8 cellular contexts compared by ENCODE assay signal in the genomic region with DNA sequence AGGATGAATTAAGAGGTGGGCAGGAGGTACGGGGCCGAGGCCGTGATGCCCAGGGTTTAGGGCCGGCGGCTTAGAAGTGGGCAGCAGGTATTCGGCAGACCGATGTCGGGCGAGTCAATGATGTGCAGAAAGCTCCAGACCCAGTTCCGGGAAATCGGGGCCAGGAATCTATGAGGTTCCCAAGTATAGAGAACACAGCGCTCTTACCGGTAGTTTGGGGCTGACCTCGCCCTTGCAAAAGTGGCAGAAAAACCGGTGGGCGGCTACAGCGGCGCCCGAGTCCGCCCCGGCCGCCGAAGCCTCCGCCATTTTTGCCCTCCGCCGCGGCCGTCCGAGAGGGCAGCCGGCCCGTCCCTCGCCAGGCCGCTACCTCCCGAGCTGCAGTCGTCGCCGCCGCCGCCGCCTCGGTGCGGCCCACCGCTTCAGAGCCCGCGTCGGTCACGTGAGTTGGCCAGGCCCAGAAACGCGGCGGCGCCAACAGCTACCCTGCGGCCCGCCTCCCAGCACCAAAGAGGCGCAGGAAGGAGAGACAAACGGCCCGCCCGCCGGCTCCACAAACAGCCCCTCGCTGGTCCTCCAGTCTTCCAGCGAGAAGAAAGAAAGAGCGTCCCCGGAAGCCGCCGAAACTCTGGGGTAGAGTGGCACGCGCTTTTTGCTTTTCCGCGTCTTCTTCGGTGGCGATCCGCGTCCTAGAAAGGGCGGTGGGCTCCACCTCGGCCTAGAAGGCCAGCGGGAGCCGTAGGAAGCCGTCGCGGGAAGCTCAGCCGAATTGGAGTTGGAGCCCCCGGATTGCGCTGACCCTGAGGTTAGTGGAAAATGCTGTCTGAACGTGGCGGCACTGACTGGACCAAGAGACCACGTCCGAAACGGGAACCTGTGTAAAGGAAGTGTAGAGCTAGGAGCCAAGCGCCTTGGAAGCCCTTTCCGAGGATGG. TPM values are rescaled to one million over a fixed set of nuclear protein-coding genes. Genes with fewer than 3 reads are reported as not detected.
DNase-seq lines count a peak whose midpoint lies in the region; ATAC-seq and TF ChIP-seq lines count a peak whose summit lies in the region.

Gene POLR3C, plus strand, starts transcription at position 636 of the 934 bp plus-strand sequence. CDS start 1,577 bp downstream, outside the sequence.
Gene RNF115, minus strand, starts transcription at position 531 of the 934 bp plus-strand sequence. Its CDS starts 222 bp downstream, at position 309.

- H3K36me3 ChIP-seq in KMS-11 (ENCODE audit: insufficient read depth): peaks cover 25% of the 10 kb centered on the region
- peaks cover 0 to 27% (median 0%) of the 10 kb centered on the region in 3 donors for H3K36me3 ChIP-seq in Peyer's patch
- H3K36me3 ChIP-seq in muscle layer of colon (ENCODE audit: insufficient read depth, low read length): peaks cover 24% of the 10 kb centered on the region

- H3K27ac ChIP-seq in KMS-11: peak within 1 kb of the TSS; percentile 72
- H3K27ac ChIP-seq in Peyer's patch: peak within 1 kb of the TSS; percentile 78 to 95 (median 88)
- H3K27ac ChIP-seq in muscle layer of colon (ENCODE audit: low read depth, low read length): peak within 1 kb of the TSS; percentile 92

- H3K9me3 ChIP-seq in Peyer's patch (no peaks in the 10 kb centered on the region), muscle layer of colon (ENCODE audit: low read length) (no peaks in the 10 kb centered on the region)

- no peaks in the 10 kb centered on the region for H3K9me3 Mint-ChIP-seq in activated T-cell treated with anti-CD3 and anti-CD28 coated beads, Interleukin-2, amount 50 U/mL, for 4 hours

- H3K4me1 ChIP-seq in KMS-11 (ENCODE audit: low read depth, poor library complexity, severe bottlenecking) (peaks cover 58% of the 10 kb centered on the region), Peyer's patch (peaks cover 0 to 11% (median 0%) of the 10 kb centered on the region in 4 donors), muscle layer of colon (ENCODE audit: insufficient read depth, low read length) (peaks cover 13% of the 10 kb centered on the region)

- H3K4me1 Mint-ChIP-seq in activated T-cell treated with anti-CD3 and anti-CD28 coated beads, Interleukin-2, amount 50 U/mL, for 4 hours (ENCODE audit: low read depth): peaks cover 41% of the 10 kb centered on the region

- ATAC-seq in GM21737 (IDR thresholded peaks at IDR 0.05; ENCODE audit: unreplicated experiment) (peak; percentile 81), esophagus mucosa (peak; percentile 90)
- ATAC-seq in activated T-cell treated with anti-CD3 and anti-CD28 coated beads, Interleukin-2, amount 50 U/mL, for 4 hours: peak; percentile 81 to 85

- TF ChIP-seq CTCF in KMS-11 (conservative IDR thresholded peaks at IDR 0.05; ENCODE audit: low read depth, low read length) (no peak), Peyer's patch (IDR thresholded peaks at IDR 0.05) (no peak)

- peak; percentile 73 to 74 for TF ChIP-seq POLR2A in Peyer's patch (IDR thresholded peaks at IDR 0.05)

- no peaks in the 10 kb centered on the region for H4K20me1 ChIP-seq in KMS-11 (ENCODE audit: insufficient read depth)

- H3K4me2 ChIP-seq in KMS-11: peak within 1 kb of the TSS; percentile 96

- H3K27me3 ChIP-seq in KMS-11 (ENCODE audit: insufficient read depth, low read depth): no peaks in the 10 kb centered on the region
- H3K27me3 ChIP-seq in Peyer's patch: no peaks in the 10 kb centered on the region
- no peaks in the 10 kb centered on the region for H3K27me3 ChIP-seq in muscle layer of colon (ENCODE audit: control insufficient read depth in 1 of 2, insufficient read depth in 2 of 2, low read length in 2 of 2)

- H3K9ac ChIP-seq in KMS-11 (peak within 1 kb of the TSS; percentile 82), muscle layer of colon (ENCODE audit: low read length) (peak within 1 kb of the TSS; percentile 77)

- H3K4me3 ChIP-seq in KMS-11 (IDR thresholded peaks at IDR 0.05; ENCODE audit: insufficient read depth, low read depth, low read length) (peak within 1 kb of the TSS; percentile 96), Peyer's patch (peak within 1 kb of the TSS; percentile 79 to 99 (median 83)), muscle layer of colon (ENCODE audit: low read depth in 1 of 2, low read length in 2 of 2) (peak within 1 kb of the TSS; percentile 89 to 98)

- H3K36me3 Mint-ChIP-seq in activated T-cell treated with anti-CD3 and anti-CD28 coated beads, Interleukin-2, amount 50 U/mL, for 4 hours (ENCODE audit: insufficient read depth): peaks cover 27% of the 10 kb centered on the region

- peak within 1 kb of the TSS; percentile 98 for H3K4me3 Mint-ChIP-seq in activated T-cell treated with anti-CD3 and anti-CD28 coated beads, Interleukin-2, amount 50 U/mL, for 4 hours

- H2AFZ ChIP-seq in KMS-11 (ENCODE audit: low read depth): peak within 1 kb of the TSS; percentile 89

- no peaks in the 10 kb centered on the region for H3K27me3 Mint-ChIP-seq in activated T-cell treated with anti-CD3 and anti-CD28 coated beads, Interleukin-2, amount 50 U/mL, for 4 hours (ENCODE audit: low read depth)

- peaks cover 56% of the 10 kb centered on the region for H3K79me2 ChIP-seq in KMS-11 (ENCODE audit: insufficient read depth, low read depth)

- DNase-seq in DMS53 (lab: John Stamatoyannopoulos, UW) (peak; percentile 97), Peyer's patch (peak; percentile 89 to 96 (median 93))
- peak; percentile 78 for DNase-seq in activated T-cell treated with anti-CD3 and anti-CD28 coated beads, Interleukin-2, amount 50 U/mL, for 4 hours
- peak; percentile 67 for DNase-seq in stimulated activated CD8-positive, alpha-beta memory T cell treated with anti-CD3 and anti-CD28 coated beads, Interleukin-7, amount 100 ng/mL, for 24 hours (ENCODE audit: low read depth)

RNA-seq across cellular contexts. Expression of gene POLR3C, which starts in this region (rescaled TPM):
- 10 to 100 TPM; 17.5 to 79.2 (median 34.5) TPM for total RNA-seq in Peyer's patch
- total RNA-seq in activated T-cell treated with anti-CD3 and anti-CD28 coated beads, Interleukin-2, amount 50 U/mL, for 4 hours: 10 to 100 TPM; 55.6 to 64.5 (median 55.8) TPM
- 18.2 TPM for total RNA-seq in esophagus mucosa

RNA-seq across cellular contexts. Expression of gene RNF115, which starts in this region (rescaled TPM):
- total RNA-seq in Peyer's patch (10 to 100 TPM; 10.2 to 31.4 (median 15.0) TPM), esophagus mucosa (6.7 TPM)
- total RNA-seq in activated T-cell treated with anti-CD3 and anti-CD28 coated beads, Interleukin-2, amount 50 U/mL, for 4 hours: 10 to 100 TPM; 12.6 to 13.5 (median 12.6) TPM

Comparison
In these comparisons a context has a peak if more than half of its experiments do, and no peak if none do; other contexts are left out.
1. Peak in every context shown above with its lines: DNase-seq, ATAC-seq, H3K4me3 ChIP-seq and H3K27ac ChIP-seq.